1 cellular context compared by ENCODE assay signal in the genomic region with DNA sequence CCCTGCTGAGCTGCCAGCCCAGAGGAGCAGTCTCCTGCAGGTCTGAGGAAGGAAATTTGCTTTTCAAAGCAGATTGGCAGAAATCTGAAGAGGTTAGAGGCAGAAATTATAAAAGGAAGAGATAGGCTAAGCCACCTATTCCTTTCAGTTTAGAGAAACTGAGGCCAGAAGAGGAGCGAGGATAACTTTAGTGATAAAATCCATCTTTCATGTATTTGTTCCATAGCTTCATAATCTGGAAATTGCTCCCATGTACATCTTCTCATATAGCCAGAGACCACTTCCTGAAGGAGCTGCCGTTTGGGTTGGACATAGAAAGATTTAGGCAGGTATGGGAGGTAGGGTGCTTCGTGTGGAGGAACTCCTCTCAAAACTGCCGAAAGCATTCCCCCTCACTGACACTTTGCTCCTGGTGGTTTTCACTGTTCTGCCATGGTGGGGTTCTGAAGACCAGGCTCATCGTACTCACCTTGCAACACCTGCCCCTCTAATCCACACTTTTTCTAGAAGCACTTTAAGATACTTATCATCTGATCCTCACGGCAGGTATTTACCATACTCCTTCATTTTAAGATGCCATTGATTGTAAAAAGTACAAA.
A peak's percentile ranks its signal among the peaks of the same experiment; 100 is the strongest.
TF ChIP-seq lines count a peak whose summit lies in the region.

No MANE protein-coding gene starts in this region.

TF ChIP-seq in HepG2, 621 proteins besides CTCF, POLR2A, EP300 and RAD21 (continued from another document and continues in another):
- TF ChIP-seq, protein P1, sequence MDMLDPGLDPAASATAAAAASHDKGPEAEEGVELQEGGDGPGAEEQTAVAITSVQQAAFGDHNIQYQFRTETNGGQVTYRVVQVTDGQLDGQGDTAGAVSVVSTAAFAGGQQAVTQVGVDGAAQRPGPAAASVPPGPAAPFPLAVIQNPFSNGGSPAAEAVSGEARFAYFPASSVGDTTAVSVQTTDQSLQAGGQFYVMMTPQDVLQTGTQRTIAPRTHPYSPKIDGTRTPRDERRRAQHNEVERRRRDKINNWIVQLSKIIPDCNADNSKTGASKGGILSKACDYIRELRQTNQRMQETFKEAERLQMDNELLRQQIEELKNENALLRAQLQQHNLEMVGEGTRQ (IDR thresholded peaks at IDR 0.05; ENCODE audit: low read depth, low read length) = no peak
- TF ChIP-seq, protein P1 (CRISPR knock-in tag; IDR thresholded peaks at IDR 0.05; ENCODE audit: borderline replicate concordance) = peak; percentile 55; the same call in 1 of the 2 replicates
- TF ChIP-seq HOXA3 (CRISPR knock-in tag; IDR thresholded peaks at IDR 0.05) = no peak
- 0 out of 2 replicates have a peak, but pooled peaks have one; percentile 3 for TF ChIP-seq TBX2 (CRISPR knock-in tag; IDR thresholded peaks at IDR 0.05; ENCODE audit: borderline replicate concordance)
- TF ChIP-seq, protein P2, sequence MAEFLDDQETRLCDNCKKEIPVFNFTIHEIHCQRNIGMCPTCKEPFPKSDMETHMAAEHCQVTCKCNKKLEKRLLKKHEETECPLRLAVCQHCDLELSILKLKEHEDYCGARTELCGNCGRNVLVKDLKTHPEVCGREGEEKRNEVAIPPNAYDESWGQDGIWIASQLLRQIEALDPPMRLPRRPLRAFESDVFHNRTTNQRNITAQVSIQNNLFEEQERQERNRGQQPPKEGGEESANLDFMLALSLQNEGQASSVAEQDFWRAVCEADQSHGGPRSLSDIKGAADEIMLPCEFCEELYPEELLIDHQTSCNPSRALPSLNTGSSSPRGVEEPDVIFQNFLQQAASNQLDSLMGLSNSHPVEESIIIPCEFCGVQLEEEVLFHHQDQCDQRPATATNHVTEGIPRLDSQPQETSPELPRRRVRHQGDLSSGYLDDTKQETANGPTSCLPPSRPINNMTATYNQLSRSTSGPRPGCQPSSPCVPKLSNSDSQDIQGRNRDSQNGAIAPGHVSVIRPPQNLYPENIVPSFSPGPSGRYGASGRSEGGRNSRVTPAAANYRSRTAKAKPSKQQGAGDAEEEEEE (CRISPR knock-in tag; IDR thresholded peaks at IDR 0.05; ENCODE audit: borderline replicate concordance) = no peak
- no peak for TF ChIP-seq ZNF512B (CRISPR knock-in tag; IDR thresholded peaks at IDR 0.05; ENCODE audit: borderline replicate concordance)
- TF ChIP-seq ELF4 (CRISPR knock-in tag; IDR thresholded peaks at IDR 0.05; ENCODE audit: borderline replicate concordance) = 0 out of 2 replicates have a peak, but pooled peaks have one; percentile 31
- TF ChIP-seq TGIF2 (CRISPR knock-in tag; IDR thresholded peaks at IDR 0.05) = 0 out of 2 replicates have a peak, but pooled peaks have one; percentile 15
- TF ChIP-seq ZNF317 (CRISPR knock-in tag; IDR thresholded peaks at IDR 0.05) = peak; percentile 77; the same call in 1 of the 2 replicates
- 0 out of 2 replicates have a peak, but pooled peaks have one; percentile 4 for TF ChIP-seq AHDC1 (CRISPR knock-in tag; IDR thresholded peaks at IDR 0.05; ENCODE audit: borderline replicate concordance)
- no peak for TF ChIP-seq SETDB1 (CRISPR knock-in tag; IDR thresholded peaks at IDR 0.05; ENCODE audit: borderline replicate concordance)
- no peak for TF ChIP-seq PRDM10 (CRISPR knock-in tag; IDR thresholded peaks at IDR 0.05; ENCODE audit: low read depth)
- TF ChIP-seq, protein P3, sequence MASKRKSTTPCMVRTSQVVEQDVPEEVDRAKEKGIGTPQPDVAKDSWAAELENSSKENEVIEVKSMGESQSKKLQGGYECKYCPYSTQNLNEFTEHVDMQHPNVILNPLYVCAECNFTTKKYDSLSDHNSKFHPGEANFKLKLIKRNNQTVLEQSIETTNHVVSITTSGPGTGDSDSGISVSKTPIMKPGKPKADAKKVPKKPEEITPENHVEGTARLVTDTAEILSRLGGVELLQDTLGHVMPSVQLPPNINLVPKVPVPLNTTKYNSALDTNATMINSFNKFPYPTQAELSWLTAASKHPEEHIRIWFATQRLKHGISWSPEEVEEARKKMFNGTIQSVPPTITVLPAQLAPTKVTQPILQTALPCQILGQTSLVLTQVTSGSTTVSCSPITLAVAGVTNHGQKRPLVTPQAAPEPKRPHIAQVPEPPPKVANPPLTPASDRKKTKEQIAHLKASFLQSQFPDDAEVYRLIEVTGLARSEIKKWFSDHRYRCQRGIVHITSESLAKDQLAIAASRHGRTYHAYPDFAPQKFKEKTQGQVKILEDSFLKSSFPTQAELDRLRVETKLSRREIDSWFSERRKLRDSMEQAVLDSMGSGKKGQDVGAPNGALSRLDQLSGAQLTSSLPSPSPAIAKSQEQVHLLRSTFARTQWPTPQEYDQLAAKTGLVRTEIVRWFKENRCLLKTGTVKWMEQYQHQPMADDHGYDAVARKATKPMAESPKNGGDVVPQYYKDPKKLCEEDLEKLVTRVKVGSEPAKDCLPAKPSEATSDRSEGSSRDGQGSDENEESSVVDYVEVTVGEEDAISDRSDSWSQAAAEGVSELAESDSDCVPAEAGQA (IDR thresholded peaks at IDR 0.05; ENCODE audit: low read depth) = no peak
- TF ChIP-seq, protein P3 (CRISPR knock-in tag; IDR thresholded peaks at IDR 0.05; ENCODE audit: borderline replicate concordance) = no peak
- TF ChIP-seq, protein P4, sequence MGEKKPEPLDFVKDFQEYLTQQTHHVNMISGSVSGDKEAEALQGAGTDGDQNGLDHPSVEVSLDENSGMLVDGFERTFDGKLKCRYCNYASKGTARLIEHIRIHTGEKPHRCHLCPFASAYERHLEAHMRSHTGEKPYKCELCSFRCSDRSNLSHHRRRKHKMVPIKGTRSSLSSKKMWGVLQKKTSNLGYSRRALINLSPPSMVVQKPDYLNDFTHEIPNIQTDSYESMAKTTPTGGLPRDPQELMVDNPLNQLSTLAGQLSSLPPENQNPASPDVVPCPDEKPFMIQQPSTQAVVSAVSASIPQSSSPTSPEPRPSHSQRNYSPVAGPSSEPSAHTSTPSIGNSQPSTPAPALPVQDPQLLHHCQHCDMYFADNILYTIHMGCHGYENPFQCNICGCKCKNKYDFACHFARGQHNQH (CRISPR knock-in tag; IDR thresholded peaks at IDR 0.05) = 0 out of 2 replicates have a peak, but pooled peaks have one; percentile 7
- no peak for TF ChIP-seq PAF1 (CRISPR knock-in tag; IDR thresholded peaks at IDR 0.05)
- TF ChIP-seq ZNF501 (CRISPR knock-in tag; IDR thresholded peaks at IDR 0.05) = no peak
- 0 out of 2 replicates have a peak, but pooled peaks have one; percentile 15 for TF ChIP-seq YEATS4 (CRISPR knock-in tag; IDR thresholded peaks at IDR 0.05; ENCODE audit: borderline replicate concordance)
- TF ChIP-seq GRHL1 (CRISPR knock-in tag; conservative IDR thresholded peaks at IDR 0.05) = no peak
